Comparison of ENCODE assay signal across 1 cellular context in the genomic region with DNA sequence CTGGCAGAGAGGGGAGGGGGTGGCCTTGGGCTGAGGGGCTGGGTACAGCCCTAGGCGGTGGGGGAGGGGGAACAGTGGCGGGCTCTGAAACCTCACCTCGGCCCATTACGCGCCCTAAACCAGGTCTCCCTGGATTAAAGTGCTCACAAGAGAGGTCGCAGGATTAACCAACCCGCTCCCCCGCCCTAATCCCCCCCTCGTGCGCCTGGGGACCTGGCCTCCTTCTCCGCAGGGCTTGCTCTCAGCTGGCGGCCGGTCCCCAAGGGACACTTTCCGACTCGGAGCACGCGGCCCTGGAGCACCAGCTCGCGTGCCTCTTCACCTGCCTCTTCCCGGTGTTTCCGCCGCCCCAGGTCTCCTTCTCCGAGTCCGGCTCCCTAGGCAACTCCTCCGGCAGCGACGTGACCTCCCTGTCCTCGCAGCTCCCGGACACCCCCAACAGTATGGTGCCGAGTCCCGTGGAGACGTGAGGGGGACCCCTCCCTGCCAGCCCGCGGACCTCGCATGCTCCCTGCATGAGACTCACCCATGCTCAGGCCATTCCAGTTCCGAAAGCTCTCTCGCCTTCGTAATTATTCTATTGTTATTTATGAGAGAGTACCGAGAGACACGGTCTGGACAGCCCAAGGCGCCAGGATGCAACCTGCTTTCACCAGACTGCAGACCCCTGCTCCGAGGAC.
TF ChIP-seq lines count a peak whose summit lies in the region.

No MANE protein-coding gene starts in this region.

TF ChIP-seq in HepG2, 621 proteins besides CTCF, POLR2A, EP300 and RAD21:
- no peak for TF ChIP-seq ZNF720 (CRISPR knock-in tag; IDR thresholded peaks at IDR 0.05)
- TF ChIP-seq STAT5B (CRISPR knock-in tag; IDR thresholded peaks at IDR 0.05) = no peak
- TF ChIP-seq, protein P1, sequence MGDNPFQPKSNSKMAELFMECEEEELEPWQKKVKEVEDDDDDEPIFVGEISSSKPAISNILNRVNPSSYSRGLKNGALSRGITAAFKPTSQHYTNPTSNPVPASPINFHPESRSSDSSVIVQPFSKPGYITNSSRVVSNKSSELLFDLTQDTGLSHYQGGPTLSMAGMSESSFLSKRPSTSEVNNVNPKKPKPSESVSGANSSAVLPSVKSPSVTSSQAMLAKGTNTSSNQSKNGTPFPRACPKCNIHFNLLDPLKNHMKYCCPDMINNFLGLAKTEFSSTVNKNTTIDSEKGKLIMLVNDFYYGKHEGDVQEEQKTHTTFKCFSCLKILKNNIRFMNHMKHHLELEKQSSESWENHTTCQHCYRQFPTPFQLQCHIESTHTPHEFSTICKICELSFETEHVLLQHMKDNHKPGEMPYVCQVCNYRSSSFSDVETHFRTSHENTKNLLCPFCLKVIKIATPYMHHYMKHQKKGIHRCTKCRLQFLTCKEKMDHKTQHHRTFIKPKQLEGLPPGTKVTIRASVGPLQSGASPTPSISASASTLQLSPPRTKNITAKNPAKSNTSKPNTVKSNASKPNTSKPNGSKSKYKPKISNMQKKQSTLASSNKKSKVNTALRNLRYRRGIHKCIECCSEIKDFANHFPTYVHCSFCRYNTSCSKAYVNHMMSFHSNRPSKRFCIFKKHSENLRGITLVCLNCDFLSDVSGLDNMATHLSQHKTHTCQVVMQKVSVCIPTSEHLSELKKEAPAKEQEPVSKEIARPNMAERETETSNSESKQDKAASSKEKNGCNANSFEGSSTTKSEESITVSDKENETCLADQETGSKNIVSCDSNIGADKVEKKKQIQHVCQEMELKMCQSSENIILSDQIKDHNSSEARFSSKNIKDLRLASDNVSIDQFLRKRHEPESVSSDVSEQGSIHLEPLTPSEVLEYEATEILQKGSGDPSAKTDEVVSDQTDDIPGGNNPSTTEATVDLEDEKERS (CRISPR knock-in tag; IDR thresholded peaks at IDR 0.05) = no peak
- TF ChIP-seq PHF5A (CRISPR knock-in tag; IDR thresholded peaks at IDR 0.05; ENCODE audit: low read depth, unreplicated experiment) = no peak
- TF ChIP-seq ZNF329 (CRISPR knock-in tag; IDR thresholded peaks at IDR 0.05; ENCODE audit: low read depth) = no peak
- TF ChIP-seq MATR3 (CRISPR knock-in tag; IDR thresholded peaks at IDR 0.05) = no peak
TF ChIP-seq in HepG2: peak in this region for 0.
